Comparison of ENCODE assay signal across 2 cellular contexts in genomic region chr5:171137768-171138540, GRCh38.
TF ChIP-seq lines count a peak whose summit lies in the region.

No MANE protein-coding gene starts in this region.

TF ChIP-seq in A549, 52 proteins besides CTCF, POLR2A, EP300 and RAD21 (continued from another document):
- no peak for TF ChIP-seq ATOH8 (CRISPR knock-in tag; IDR thresholded peaks at IDR 0.05; ENCODE audit: low read depth)
- TF ChIP-seq EHF (CRISPR knock-in tag; IDR thresholded peaks at IDR 0.05), result no peak
- no peak for TF ChIP-seq CHD4 (IDR thresholded peaks at IDR 0.05; ENCODE audit: borderline replicate concordance)
- no peak for TF ChIP-seq ZSCAN20 (CRISPR knock-in tag; IDR thresholded peaks at IDR 0.05)
- TF ChIP-seq PHF8 (IDR thresholded peaks at IDR 0.05; ENCODE audit: borderline replicate concordance, low read depth), result no peak
- TF ChIP-seq JUNB (IDR thresholded peaks at IDR 0.05), result no peak
- TF ChIP-seq ESRRA (IDR thresholded peaks at IDR 0.05; ENCODE audit: borderline replicate concordance, low read length), result no peak
- TF ChIP-seq HOXA7 (CRISPR knock-in tag; IDR thresholded peaks at IDR 0.05), result no peak
- no peak for TF ChIP-seq RARB (CRISPR knock-in tag; IDR thresholded peaks at IDR 0.05)
- no peak for TF ChIP-seq POLR2AphosphoS2 (conservative IDR thresholded peaks at IDR 0.05; ENCODE audit: low read length)

TF ChIP-seq in IMR-90, 13 proteins besides CTCF, POLR2A, EP300 and RAD21 (continued from another document):
- TF ChIP-seq, protein P1, sequence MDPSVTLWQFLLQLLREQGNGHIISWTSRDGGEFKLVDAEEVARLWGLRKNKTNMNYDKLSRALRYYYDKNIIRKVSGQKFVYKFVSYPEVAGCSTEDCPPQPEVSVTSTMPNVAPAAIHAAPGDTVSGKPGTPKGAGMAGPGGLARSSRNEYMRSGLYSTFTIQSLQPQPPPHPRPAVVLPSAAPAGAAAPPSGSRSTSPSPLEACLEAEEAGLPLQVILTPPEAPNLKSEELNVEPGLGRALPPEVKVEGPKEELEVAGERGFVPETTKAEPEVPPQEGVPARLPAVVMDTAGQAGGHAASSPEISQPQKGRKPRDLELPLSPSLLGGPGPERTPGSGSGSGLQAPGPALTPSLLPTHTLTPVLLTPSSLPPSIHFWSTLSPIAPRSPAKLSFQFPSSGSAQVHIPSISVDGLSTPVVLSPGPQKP (IDR thresholded peaks at IDR 0.05; ENCODE audit: borderline replicate concordance, low read depth, low read length), result no peak
- TF ChIP-seq CEBPB (IDR thresholded peaks at IDR 0.05; ENCODE audit: low read depth, low read length) (no peak), RCOR1 (IDR thresholded peaks at IDR 0.05; ENCODE audit: insufficient replicate concordance, low read length) (no peak)
TF ChIP-seq in IMR-90: peak in this region for 2.
